ENCODE assay signal across 8 cellular contexts in genomic region chr14:31229009-31229408, GRCh38. TPM values are rescaled to one million over a fixed set of nuclear protein-coding genes. Genes with fewer than 3 reads are reported as not detected.
A peak's percentile ranks its signal among the peaks of the same experiment; 100 is the strongest.
DNase-seq lines count a peak whose midpoint lies in the region; ATAC-seq and TF ChIP-seq lines count a peak whose summit lies in the region.

No MANE protein-coding gene starts in this region.

- no peaks in the 10 kb centered on the region for H3K9me3 ChIP-seq in OCI-LY3 (ENCODE audit: insufficient read depth, low read length)

- H3K27me3 ChIP-seq in OCI-LY3 (ENCODE audit: low read depth, low read length), result peaks cover 34% of the 10 kb centered on the region

- peaks cover 0 to 8% (median 0%) of the 10 kb centered on the region in 3 donors for H3K4me1 Mint-ChIP-seq in naive B cell

- H3K27ac ChIP-seq in OCI-LY3 (ENCODE audit: low read length), result no peak overlapping the region

- peak overlapping the region in 1 of 6 donors; percentile 11 for H3K27ac Mint-ChIP-seq in naive B cell

- H3K9ac ChIP-seq in OCI-LY3 (ENCODE audit: low read length), result no peak overlapping the region

- peak; percentile 85 for ATAC-seq in GM18861 (IDR thresholded peaks at IDR 0.05; ENCODE audit: unreplicated experiment)
- ATAC-seq in HG02759 (IDR thresholded peaks at IDR 0.05; ENCODE audit: unreplicated experiment), result peak; percentile 80
- peak; percentile 51 to 72 for ATAC-seq in naive B cell (ENCODE audit: low read depth in 2 of 2)
- ATAC-seq in HG03045 (IDR thresholded peaks at IDR 0.05; ENCODE audit: unreplicated experiment), result no peak
- no peak for ATAC-seq in HG02571 (IDR thresholded peaks at IDR 0.05; ENCODE audit: unreplicated experiment)
- no peak for ATAC-seq in GM21381 (IDR thresholded peaks at IDR 0.05; ENCODE audit: unreplicated experiment)

- H4K20me1 ChIP-seq in OCI-LY3 (ENCODE audit: insufficient read depth, low read length), result 0 out of 2 replicates have a peak, but pooled peaks cover 2% of the 10 kb centered on the region

- in situ Hi-C loops in ACHN (cut with HindIII; ENCODE audit: low pct_ligation_motif_present, low pct_unique_long_range_greater_than_20kb, low sequenced_read_pairs), result no loop called here

- H3K9me3 Mint-ChIP-seq in naive B cell, result peaks cover 0 to 10% (median 4%) of the 10 kb centered on the region in 7 donors

- no peaks in the 10 kb centered on the region for H3K79me2 ChIP-seq in OCI-LY3 (ENCODE audit: low read length)

- H3K4me3 ChIP-seq in OCI-LY3 (ENCODE audit: low read length), result peak overlapping the region; percentile 47

- peaks cover 0 to 5% (median 0%) of the 10 kb centered on the region in 3 donors for H3K27me3 Mint-ChIP-seq in naive B cell

- H3K4me3 Mint-ChIP-seq in naive B cell, result no peak overlapping the region

- no peak overlapping the region for H2AFZ ChIP-seq in OCI-LY3 (ENCODE audit: low read depth, low read length)

- H3K4me2 ChIP-seq in OCI-LY3 (ENCODE audit: low read length), result peak overlapping the region; percentile 71

- peak; percentile 10 for DNase-seq in naive B cell
- DNase-seq in ACHN, result no peak

- no peaks in the 10 kb centered on the region for H3K36me3 ChIP-seq in OCI-LY3 (replicated peaks; ENCODE audit: low read depth, low read length)

- no peaks in the 10 kb centered on the region for H3K36me3 Mint-ChIP-seq in naive B cell

- H3K4me1 ChIP-seq in OCI-LY3 (ENCODE audit: low read length), result peaks cover 20% of the 10 kb centered on the region

- TF ChIP-seq CTCF in OCI-LY3 (IDR thresholded peaks at IDR 0.05; ENCODE audit: low read depth, low read length), result no peak

RNA-seq across cellular contexts. Expression of gene HECTD1, which starts 21.4 kb away (rescaled TPM):
- 10 to 100 TPM; 14.5 to 42.7 (median 35.0) TPM for polyA plus RNA-seq in naive B cell (ENCODE audit: low read depth in 6 of 6)

Comparison
In these comparisons a context has a peak if more than half of its experiments do, and no peak if none do; other contexts are left out.
1. ATAC-seq: peak in GM18861 (single experiment), HG02759 (single experiment) and naive B cell (2 of 2); none in HG03045 (single experiment), HG02571 (single experiment) and GM21381 (single experiment).